8 cellular contexts compared by ENCODE assay signal in genomic region chr3:16849240-16849639, GRCh38. TPM values are rescaled to one million over a fixed set of nuclear protein-coding genes. Genes with fewer than 3 reads are reported as not detected.
DNase-seq lines count a peak whose midpoint lies in the region; ATAC-seq, FAIRE-seq and TF ChIP-seq lines count a peak whose summit lies in the region.

No MANE protein-coding gene starts in this region.

- H2BK12ac ChIP-seq in mesenchymal stem cell (ENCODE audit: low read length in 2 of 2) = no peak overlapping the region

- no peak overlapping the region for H2AFZ ChIP-seq in HepG2 (ENCODE audit: low read length)
- H2AFZ ChIP-seq in mesenchymal stem cell (ENCODE audit: low read depth, low read length) = no peak overlapping the region

- H2AK5ac ChIP-seq in mesenchymal stem cell (ENCODE audit: low read length, severe bottlenecking) = no peak overlapping the region

- H3K9me3 ChIP-seq in right lobe of liver (no peaks in the 10 kb centered on the region), HepG2 (ENCODE audit: low read length) (no peaks in the 10 kb centered on the region), body of pancreas (no peaks in the 10 kb centered on the region), mesenchymal stem cell (ENCODE audit: control insufficient read depth, low read length) (no peaks in the 10 kb centered on the region)

- WGBS in right lobe of liver (ENCODE audit: insufficient coverage, low coverage, low lambda C conversion rate, missing lambda C conversion rate) = 48% methylated on average over 8 of the region's 8 CpGs
- WGBS in HepG2 (ENCODE audit: low lambda C conversion rate) = 39% methylated on average over 8 of the region's 8 CpGs
- WGBS in body of pancreas, 2 donors = 34 to 59% methylated on average over 8 of the region's 8 CpGs
- WGBS in mesenchymal stem cell = 81% methylated on average over 8 of the region's 8 CpGs

- no peak overlapping the region for H3K14ac ChIP-seq in mesenchymal stem cell (ENCODE audit: low read length in 2 of 2)

- peaks cover 2% of the 10 kb centered on the region for H3K27me3 Mint-ChIP-seq in T-helper 1 cell treated with Interleukin-12 subunit alpha and Interleukin-12 subunit beta and Interleukin-4 antibody, amounts not matched to agents 30 μg/mL and 1 μg/mL, for 36 hours (ENCODE audit: low read depth)

- peaks cover 2% of the 10 kb centered on the region for H3K36me3 Mint-ChIP-seq in T-helper 1 cell treated with Interleukin-12 subunit alpha and Interleukin-12 subunit beta and Interleukin-4 antibody, amounts not matched to agents 30 μg/mL and 1 μg/mL, for 36 hours (ENCODE audit: low read depth)

- H3K27ac Mint-ChIP-seq in T-helper 1 cell treated with Interleukin-12 subunit alpha and Interleukin-12 subunit beta and Interleukin-4 antibody, amounts not matched to agents 30 μg/mL and 1 μg/mL, for 36 hours = peak overlapping the region; percentile 34

- H2BK120ac ChIP-seq in mesenchymal stem cell (ENCODE audit: low read depth, low read length) = no peak overlapping the region

- H3K36me3 ChIP-seq in right lobe of liver (no peaks in the 10 kb centered on the region), HepG2 (replicated peaks in 1 of 2; ENCODE audit: control insufficient read depth in 1 of 2, insufficient read depth in 2 of 2, low read length in 2 of 2) (no peaks in the 10 kb centered on the region), body of pancreas (replicated peaks in 1 of 2; ENCODE audit: insufficient read depth in 1 of 2, low read depth in 2 of 2) (no peaks in the 10 kb centered on the region), mesenchymal stem cell (ENCODE audit: control insufficient read depth in 1 of 2, insufficient read depth in 2 of 2, low read depth in 1 of 2, low read length in 2 of 2) (no peaks in the 10 kb centered on the region)

- H3K9ac ChIP-seq in HepG2 (ENCODE audit: insufficient read depth, low read depth, low read length) (no peak overlapping the region), mesenchymal stem cell (ENCODE audit: low read length) (peak overlapping the region; percentile 71)

- no peak for TF ChIP-seq EP300 in HepG2 (IDR thresholded peaks at IDR 0.05; ENCODE audit: low read depth in 2 of 2, low read length in 2 of 2)
- TF ChIP-seq EP300 in HepG2 (CRISPR knock-in tag; IDR thresholded peaks at IDR 0.05; ENCODE audit: borderline replicate concordance) = no peak

- no peak overlapping the region for H2BK15ac ChIP-seq in mesenchymal stem cell (ENCODE audit: low read depth, poor library complexity, severe bottlenecking)

- CTCF ChIA-PET in HepG2 (lab: Yijun Ruan, JAX; ENCODE audit: low intra/inter-chr PET ratio, low total read pairs) = no interaction called here

- ATAC-seq in right lobe of liver = peak; percentile 29 to 48 (median 38)
- ATAC-seq in HepG2 = no peak
- peak; percentile 72 for ATAC-seq in HG03521 (IDR thresholded peaks at IDR 0.05; ENCODE audit: unreplicated experiment)
- ATAC-seq in body of pancreas = no peak

- in situ Hi-C loops in HepG2 (cut with HindIII; ENCODE audit: extremely low pct_ligation_motif_present, low pct_unique_long_range_greater_than_20kb) = no loop called here

- intact Hi-C loops in right lobe of liver (cut with DNase I) = no loop called here
- intact Hi-C loops in HepG2 (cut with micrococcal nuclease; ENCODE audit: unreplicated experiment) = no loop called here
- intact Hi-C loops in body of pancreas (cut with DNase I) = no loop called here

- H3K27me3 ChIP-seq in right lobe of liver (no peaks in the 10 kb centered on the region), HepG2 (ENCODE audit: control insufficient read depth in 1 of 2, insufficient read depth in 2 of 2, low read length in 2 of 2) (no peaks in the 10 kb centered on the region), body of pancreas (no peaks in the 10 kb centered on the region), mesenchymal stem cell (ENCODE audit: control insufficient read depth in 1 of 2, insufficient read depth in 1 of 2, low read length in 2 of 2) (no peaks in the 10 kb centered on the region)

- H4K91ac ChIP-seq in mesenchymal stem cell (ENCODE audit: low read length) = no peak overlapping the region

- POLR2A ChIA-PET in HepG2 (lab: Yijun Ruan, JAX) = no interaction called here

- H3K18ac ChIP-seq in mesenchymal stem cell (ENCODE audit: low read depth in 1 of 2, low read length in 2 of 2) = no peak overlapping the region

- no peak overlapping the region for H3K4ac ChIP-seq in mesenchymal stem cell (ENCODE audit: low read depth in 1 of 2, low read length in 2 of 2)

- no peaks in the 10 kb centered on the region for H3K79me2 ChIP-seq in HepG2 (ENCODE audit: insufficient read depth, low read length)

- H3K4me1 ChIP-seq in right lobe of liver = peaks cover 0 to 24% (median 11%) of the 10 kb centered on the region in 4 donors
- H3K4me1 ChIP-seq in HepG2 (ENCODE audit: insufficient read depth, low read length) = no peaks in the 10 kb centered on the region
- peaks cover 18% of the 10 kb centered on the region for H3K4me1 ChIP-seq in body of pancreas
- no peaks in the 10 kb centered on the region for H3K4me1 ChIP-seq in mesenchymal stem cell (ENCODE audit: control insufficient read depth, insufficient read depth, low read depth, low read length)

- BruUV-seq in HepG2 (replicated peaks; lab: Mats Ljungman, UMichigan) = no TSS peak

- peak in 2 of 3 donors; percentile 30 to 57 for DNase-seq in right lobe of liver
- no peak for DNase-seq in HepG2 (ENCODE audit: low spot score)
- peak; percentile 34 to 82 (median 53) for DNase-seq in body of pancreas
- no peak for DNase-seq in mesenchymal stem cell
- peak; percentile 39 to 42 for DNase-seq in stimulated activated CD8-positive, alpha-beta memory T cell treated with anti-CD3 and anti-CD28 coated beads, Interleukin-4, amount 100 ng/mL, for 1 hour (ENCODE audit: low read depth in 2 of 2, low spot score in 1 of 2)
- DNase-seq in C1 segment of cervical spinal cord (lab: John Stamatoyannopoulos, UW) = no peak

- H3K4me3 Mint-ChIP-seq in T-helper 1 cell treated with Interleukin-12 subunit alpha and Interleukin-12 subunit beta and Interleukin-4 antibody, amounts not matched to agents 30 μg/mL and 1 μg/mL, for 36 hours = peak overlapping the region; percentile 39

- no peak for TF ChIP-seq CTCF in right lobe of liver (IDR thresholded peaks at IDR 0.05)
- TF ChIP-seq CTCF in HepG2 (CRISPR knock-in tag; IDR thresholded peaks at IDR 0.05) = no peak
- TF ChIP-seq CTCF in body of pancreas (IDR thresholded peaks at IDR 0.05) = no peak

- TF ChIP-seq RAD21 in HepG2 (CRISPR knock-in tag; IDR thresholded peaks at IDR 0.05) = no peak

- H3K4me3 ChIP-seq in right lobe of liver (no peak overlapping the region), HepG2 (replicated peaks in 1 of 3; ENCODE audit: insufficient read depth in 1 of 3, low read depth in 2 of 3, low read length in 3 of 3) (no peak overlapping the region), body of pancreas (no peak overlapping the region), mesenchymal stem cell (ENCODE audit: insufficient read depth in 1 of 2, low read depth in 1 of 2, low read length in 2 of 2) (peak overlapping the region in 1 of 2 experiments; percentile 30)

- no peaks in the 10 kb centered on the region for H3K79me1 ChIP-seq in mesenchymal stem cell (replicated peaks; ENCODE audit: low read length, poor library complexity, severe bottlenecking)

- H3K23ac ChIP-seq in mesenchymal stem cell (ENCODE audit: low read length in 2 of 2) = no peak overlapping the region

- H4K8ac ChIP-seq in mesenchymal stem cell (ENCODE audit: low read length) = no peak overlapping the region

- H2BK5ac ChIP-seq in mesenchymal stem cell (ENCODE audit: low read depth, low read length, poor library complexity, severe bottlenecking) = no peak overlapping the region

- no peak for TF ChIP-seq POLR2A in right lobe of liver (IDR thresholded peaks at IDR 0.05)
- TF ChIP-seq POLR2A in HepG2 (IDR thresholded peaks at IDR 0.05; ENCODE audit: insufficient read depth in 1 of 2, low read depth in 2 of 2, low read length in 2 of 2) = no peak
- TF ChIP-seq POLR2A in body of pancreas (IDR thresholded peaks at IDR 0.05) = no peak

- H3K27ac ChIP-seq in right lobe of liver = no peak overlapping the region
- no peak overlapping the region for H3K27ac ChIP-seq in HepG2 (ENCODE audit: extremely low read length, insufficient read depth, low read length)
- peak overlapping the region in 1 of 4 donors; percentile 57 for H3K27ac ChIP-seq in body of pancreas
- no peak overlapping the region for H3K27ac ChIP-seq in mesenchymal stem cell (ENCODE audit: low read length, poor library complexity, severe bottlenecking)

- peaks cover 31% of the 10 kb centered on the region for H3K4me1 Mint-ChIP-seq in T-helper 1 cell treated with Interleukin-12 subunit alpha and Interleukin-12 subunit beta and Interleukin-4 antibody, amounts not matched to agents 30 μg/mL and 1 μg/mL, for 36 hours (ENCODE audit: low read depth)

- H3K4me2 ChIP-seq in HepG2 (ENCODE audit: low read depth, low read length) = no peak overlapping the region
- H3K4me2 ChIP-seq in mesenchymal stem cell (ENCODE audit: low read length, poor library complexity, severe bottlenecking) = no peak overlapping the region

- H4K20me1 ChIP-seq in HepG2 (ENCODE audit: insufficient read depth, low read length) = no peaks in the 10 kb centered on the region

- no peaks in the 10 kb centered on the region for H3K9me3 Mint-ChIP-seq in T-helper 1 cell treated with Interleukin-12 subunit alpha and Interleukin-12 subunit beta and Interleukin-4 antibody, amounts not matched to agents 30 μg/mL and 1 μg/mL, for 36 hours

- FAIRE-seq in HepG2 (lab: Jason Lieb, UNC) = no peak

RNA-seq across cellular contexts. Expression of gene PLCL2, which starts 35.5 kb away (rescaled TPM):
- 1 to 10 TPM; 4.6 to 8.2 (median 6.9) TPM for total RNA-seq in right lobe of liver
- not detected in 2 replicates for total RNA-seq in HepG2 (2016; rRNA removed; fragmentation: Illumina TruSeq; extraction: Trizol)
- not detected in 2 replicates for total RNA-seq in HepG2 (2016; cell fraction: cytosol; rRNA removed; fragmentation: Illumina TruSeq; extraction: Trizol; ENCODE audit: low read depth)
- 0.04 TPM in 1 of 2 replicates, not detected in the other for total RNA-seq in HepG2 (2016; cell fraction: insoluble cytoplasmic fraction; rRNA removed; fragmentation: Illumina TruSeq; extraction: Trizol)
- not detected in 2 replicates for total RNA-seq in HepG2 (2016; cell fraction: membrane; rRNA removed; fragmentation: Illumina TruSeq; extraction: Trizol)
- total RNA-seq in HepG2 (2016; cell fraction: nucleus; rRNA removed; fragmentation: Illumina TruSeq; extraction: Trizol) = not detected in 2 replicates
- polyA plus RNA-seq in HepG2 (2011; rRNA removed) = not detected in 2 replicates
- not detected in 2 replicates for polyA plus RNA-seq in HepG2 (2011; cell fraction: cytosol; rRNA removed)
- polyA plus RNA-seq in HepG2 (2011; cell fraction: nucleus; rRNA removed) = not detected in 2 replicates
- not detected in 2 replicates for polyA plus RNA-seq in HepG2 (2012)
- polyA plus RNA-seq in HepG2 (2016; cell fraction: cytosol; fragmentation: Illumina TruSeq; extraction: Trizol; ENCODE audit: low read depth) = not detected in 2 replicates
- polyA plus RNA-seq in HepG2 (2016; cell fraction: insoluble cytoplasmic fraction; fragmentation: Illumina TruSeq; extraction: Trizol; ENCODE audit: low read depth) = not detected in 2 replicates
- not detected in 2 replicates for polyA plus RNA-seq in HepG2 (2016; cell fraction: membrane; fragmentation: Illumina TruSeq; extraction: Trizol; ENCODE audit: low read depth)
- polyA plus RNA-seq in HepG2 (2016; cell fraction: nucleus; fragmentation: Illumina TruSeq; extraction: Trizol; ENCODE audit: insufficient read depth, low read depth) = not detected in 2 replicates
- polyA minus RNA-seq in HepG2 (2011; rRNA and poly(A)+ RNA removed; ENCODE audit: low replicate concordance) = 5.6 TPM in 1 of 2 replicates, not detected in the other
- not detected in 2 replicates for polyA minus RNA-seq in HepG2 (2011; cell fraction: cytosol; rRNA and poly(A)+ RNA removed)
- polyA minus RNA-seq in HepG2 (2011; cell fraction: nucleus; rRNA and poly(A)+ RNA removed) = not detected in 2 replicates
- 10 to 100 TPM; 13.7 to 25.7 TPM for total RNA-seq in body of pancreas
- 0.65 TPM for polyA plus RNA-seq in mesenchymal stem cell (2013, experiment 1 of 2)
- polyA plus RNA-seq in mesenchymal stem cell (2013, experiment 2 of 2) = 0.51 TPM

Comparison
In these comparisons a context has a peak if more than half of its experiments do, and no peak if none do; other contexts are left out.
1. ATAC-seq: peak in right lobe of liver (4 of 4) and HG03521 (single experiment); none in HepG2 (single experiment) and body of pancreas (single experiment).
2. DNase-seq: peak in right lobe of liver (2 of 3), body of pancreas (4 of 4) and stimulated activated CD8-positive, alpha-beta memory T cell treated with anti-CD3 and anti-CD28 coated beads, Interleukin-4, amount 100 ng/mL, for 1 hour (2 of 2); none in HepG2 (single experiment), mesenchymal stem cell (single experiment) and C1 segment of cervical spinal cord (0 of 14).